In genomic region chr6:31639043-31639442, GRCh38 we compare ENCODE assay signal across 24 cellular contexts. TPM values are rescaled to one million over a fixed set of nuclear protein-coding genes. Genes with fewer than 3 reads are reported as not detected.
DNase-seq lines count a peak whose midpoint lies in the region; ATAC-seq and TF ChIP-seq lines count a peak whose summit lies in the region.
"Had no signal": no experiment of that assay in that cellular context is flagged by ENCODE, and none has a peak within 500 bp of the region (broad histone marks: within the 10 kb centered on the region; RNA-seq: fewer than 3 reads in every experiment).

No MANE protein-coding gene starts in this region.

- no peaks in the 10 kb centered on the region for H3K9me3 ChIP-seq in mesenchymal stem cell (ENCODE audit: control insufficient read depth, low read length)
- H3K9me3 ChIP-seq: heart right ventricle, testis had no signal

- peak overlapping the region; percentile 62 for H3K9ac ChIP-seq in mesenchymal stem cell (ENCODE audit: low read length)

- H3K4me2 ChIP-seq in GM23338 (no peak overlapping the region), mesenchymal stem cell (ENCODE audit: low read length, poor library complexity, severe bottlenecking) (no peak overlapping the region)
- H3K4me2 ChIP-seq: PC-9 had no signal

- no peak overlapping the region for H4K8ac ChIP-seq in mesenchymal stem cell (ENCODE audit: low read length)

- H3K4me3 Mint-ChIP-seq in GM23338 (no peak overlapping the region; the same call in 2 of the 3 replicates), Calu3 (ENCODE audit: low read depth, unreplicated experiment) (no peak overlapping the region)
- no peak overlapping the region for H3K4me3 Mint-ChIP-seq in activated CD4-positive, alpha-beta memory T cell treated with anti-CD3 and anti-CD28 coated beads for 36 hours
- H3K4me3 Mint-ChIP-seq: activated naive CD4-positive, alpha-beta T cell treated with anti-CD3 and anti-CD28 coated beads, Interleukin-2, amount 10 ng/mL, durations not matched to agents 7 days and 5 days had no signal

- H3K36me3 Mint-ChIP-seq in GM23338 (ENCODE audit: low read depth), result peaks cover 86% of the 10 kb centered on the region
- peaks cover 45% of the 10 kb centered on the region for H3K36me3 Mint-ChIP-seq in activated CD4-positive, alpha-beta memory T cell treated with anti-CD3 and anti-CD28 coated beads for 36 hours
- peaks cover 92% of the 10 kb centered on the region for H3K36me3 Mint-ChIP-seq in Calu3 (ENCODE audit: insufficient read depth, unreplicated experiment)

- H3K23ac ChIP-seq in mesenchymal stem cell (ENCODE audit: low read length in 2 of 2), result no peak overlapping the region

- WGBS in mesenchymal stem cell, result 93% methylated on average over 9 of the region's 9 CpGs

- peaks cover 23% of the 10 kb centered on the region for H3K79me1 ChIP-seq in mesenchymal stem cell (replicated peaks; ENCODE audit: low read length, poor library complexity, severe bottlenecking)

- H2BK120ac ChIP-seq in mesenchymal stem cell (ENCODE audit: low read depth, low read length), result no peak overlapping the region

- H4K91ac ChIP-seq in mesenchymal stem cell (ENCODE audit: low read length), result no peak overlapping the region

- no peak overlapping the region for H3K18ac ChIP-seq in mesenchymal stem cell (ENCODE audit: low read depth in 1 of 2, low read length in 2 of 2)

- TF ChIP-seq CTCF in 22Rv1 (IDR thresholded peaks at IDR 0.05), result no peak
- TF ChIP-seq CTCF in GM23338 (conservative IDR thresholded peaks at IDR 0.05; ENCODE audit: low read depth in 2 of 2), result no peak
- no peak for TF ChIP-seq CTCF in Calu3 (IDR thresholded peaks at IDR 0.05; ENCODE audit: unreplicated experiment)

- H3K14ac ChIP-seq in mesenchymal stem cell (ENCODE audit: low read length in 2 of 2), result no peak overlapping the region

- H3K27ac ChIP-seq in 22Rv1, result peak overlapping the region; percentile 38
- H3K27ac ChIP-seq in GM23338 (ENCODE audit: low read depth), result peak overlapping the region; percentile 80
- no peak overlapping the region for H3K27ac ChIP-seq in mesenchymal stem cell (ENCODE audit: low read length, poor library complexity, severe bottlenecking)
- H3K27ac ChIP-seq: PC-9, testis, VCaP had no signal

- H3K4me1 Mint-ChIP-seq in GM23338 (no peaks in the 10 kb centered on the region), Calu3 (ENCODE audit: low read depth, unreplicated experiment) (no peaks in the 10 kb centered on the region)
- peaks cover 5% of the 10 kb centered on the region for H3K4me1 Mint-ChIP-seq in activated CD4-positive, alpha-beta memory T cell treated with anti-CD3 and anti-CD28 coated beads for 36 hours (ENCODE audit: low read depth)
- H3K4me1 Mint-ChIP-seq: activated naive CD4-positive, alpha-beta T cell treated with anti-CD3 and anti-CD28 coated beads, Interleukin-2, amount 10 ng/mL, durations not matched to agents 7 days and 5 days had no signal

- H3K9me3 Mint-ChIP-seq in GM23338 (no peaks in the 10 kb centered on the region), Calu3 (ENCODE audit: low read depth, unreplicated experiment) (no peaks in the 10 kb centered on the region)
- no peaks in the 10 kb centered on the region for H3K9me3 Mint-ChIP-seq in activated CD4-positive, alpha-beta memory T cell treated with anti-CD3 and anti-CD28 coated beads for 36 hours
- H3K9me3 Mint-ChIP-seq: activated naive CD4-positive, alpha-beta T cell treated with anti-CD3 and anti-CD28 coated beads, Interleukin-2, amount 10 ng/mL, durations not matched to agents 7 days and 5 days had no signal

- no peak overlapping the region for H3K4me3 ChIP-seq in GM23338
- no peak overlapping the region for H3K4me3 ChIP-seq in mesenchymal stem cell (ENCODE audit: insufficient read depth in 1 of 2, low read depth in 1 of 2, low read length in 2 of 2)
- H3K4me3 ChIP-seq: heart right ventricle, PC-9, testis had no signal

- no peak overlapping the region for H2AFZ ChIP-seq in GM23338
- no peak overlapping the region for H2AFZ ChIP-seq in mesenchymal stem cell (ENCODE audit: low read depth, low read length)
- H2AFZ ChIP-seq: PC-9 had no signal

- POLR2A ChIA-PET in activated CD4-positive, alpha-beta memory T cell treated with anti-CD3 and anti-CD28 coated beads for 36 hours (lab: Charles Lee), result interaction anchor here (0.5 to 2.2 kb wide), 3 partner anchors 12 to 540 kb away, joined by 3 to 10 read pairs (median 3); no protein-coding TSS in a partner anchor

- peaks cover 25% of the 10 kb centered on the region for H4K20me1 ChIP-seq in GM23338 (replicated peaks; ENCODE audit: insufficient read depth)

- no peaks in the 10 kb centered on the region for H3K4me1 ChIP-seq in GM23338 (ENCODE audit: insufficient read depth)
- H3K4me1 ChIP-seq in mesenchymal stem cell (ENCODE audit: control insufficient read depth, insufficient read depth, low read depth, low read length), result peaks cover 3% of the 10 kb centered on the region
- H3K4me1 ChIP-seq: testis had no signal

- intact Hi-C loops in activated CD4-positive, alpha-beta memory T cell treated with anti-CD3 and anti-CD28 coated beads for 36 hours (cut with micrococcal nuclease), result no loop called here
- intact Hi-C loops in Calu3 (cut with micrococcal nuclease; ENCODE audit: unreplicated experiment), result no loop called here

- H2BK5ac ChIP-seq in mesenchymal stem cell (ENCODE audit: low read depth, low read length, poor library complexity, severe bottlenecking), result no peak overlapping the region

- no TSS peak for BruUV-seq in Calu3 (replicated peaks; lab: Mats Ljungman, UMichigan)

- H3K27me3 Mint-ChIP-seq in GM23338 (ENCODE audit: insufficient read depth, low read depth, poor library complexity), result peaks cover 6% of the 10 kb centered on the region
- no peaks in the 10 kb centered on the region for H3K27me3 Mint-ChIP-seq in activated CD4-positive, alpha-beta memory T cell treated with anti-CD3 and anti-CD28 coated beads for 36 hours
- H3K27me3 Mint-ChIP-seq in Calu3 (ENCODE audit: unreplicated experiment), result no peaks in the 10 kb centered on the region
- H3K27me3 Mint-ChIP-seq: activated naive CD4-positive, alpha-beta T cell treated with anti-CD3 and anti-CD28 coated beads, Interleukin-2, amount 10 ng/mL, durations not matched to agents 7 days and 5 days had no signal

- H3F3A ChIP-seq in GM23338 (replicated peaks; ENCODE audit: low read depth), result peaks cover 55% of the 10 kb centered on the region

- no peaks in the 10 kb centered on the region for H3K79me2 ChIP-seq in GM23338 (replicated peaks; ENCODE audit: insufficient read depth)

- H3K27me3 ChIP-seq in GM23338 (ENCODE audit: insufficient read depth) (no peaks in the 10 kb centered on the region), mesenchymal stem cell (ENCODE audit: control insufficient read depth in 1 of 2, insufficient read depth in 1 of 2, low read length in 2 of 2) (no peaks in the 10 kb centered on the region)
- H3K27me3 ChIP-seq: heart right ventricle, testis had no signal

- ATAC-seq in GM23338, result no peak

- no peak overlapping the region for H3K4ac ChIP-seq in mesenchymal stem cell (ENCODE audit: low read depth in 1 of 2, low read length in 2 of 2)

- DNase-seq in GM23338 (ENCODE audit: low spot score) (no peak), mesenchymal stem cell (no peak), NOMO-1 (lab: John Stamatoyannopoulos, UW; ENCODE audit: unreplicated experiment in 2 of 2) (no peak), NCI-H1092 (lab: John Stamatoyannopoulos, UW) (no peak), Calu3 (no peak), NCI-H146 (lab: John Stamatoyannopoulos, UW) (no peak)
- no peak for DNase-seq in activated CD4-positive, alpha-beta memory T cell treated with anti-CD3 and anti-CD28 coated beads for 36 hours
- DNase-seq: activated naive CD4-positive, alpha-beta T cell treated with anti-CD3 and anti-CD28 coated beads, Interleukin-2, amount 10 ng/mL, durations not matched to agents 7 days and 5 days; effector CD4-positive, alpha-beta T cell; heart right ventricle; NCI-H2081 treated with DMSO at 0.1 percent for 48 hours; NCI-H69; PC-9; retina; testis had no signal

- H3K9me2 ChIP-seq in GM23338 (ENCODE audit: insufficient read depth), result no peaks in the 10 kb centered on the region

- H3K36me3 ChIP-seq in GM23338 (ENCODE audit: insufficient read depth), result peaks cover 54% of the 10 kb centered on the region
- H3K36me3 ChIP-seq in mesenchymal stem cell (ENCODE audit: control insufficient read depth in 1 of 2, insufficient read depth in 2 of 2, low read depth in 1 of 2, low read length in 2 of 2), result peaks cover 87 to 94% of the 10 kb centered on the region in 2 experiments

- no peak overlapping the region for H2BK15ac ChIP-seq in mesenchymal stem cell (ENCODE audit: low read depth, poor library complexity, severe bottlenecking)

- CTCF ChIA-PET in activated CD4-positive, alpha-beta memory T cell treated with anti-CD3 and anti-CD28 coated beads for 36 hours (lab: Charles Lee), result interaction anchor here (1.4 to 1.8 kb wide), 2 partner anchors 12 to 97 kb away, joined by 4 to 6 read pairs; partner anchors contain the start of gene DDX39B
- CTCF ChIA-PET in Calu3 (lab: Charles Lee), result interaction anchor here (0.6 to 1.4 kb wide), 6 partner anchors 13 to 725 kb away, joined by 3 to 6 read pairs (median 4); partner anchors contain the start of genes C6orf47, NEU1 and VARS2

- H3K27ac Mint-ChIP-seq in GM23338 (no peak overlapping the region), Calu3 (ENCODE audit: unreplicated experiment) (no peak overlapping the region)
- peak overlapping the region; percentile 47 for H3K27ac Mint-ChIP-seq in activated CD4-positive, alpha-beta memory T cell treated with anti-CD3 and anti-CD28 coated beads for 36 hours

- no peak overlapping the region for H2BK12ac ChIP-seq in mesenchymal stem cell (ENCODE audit: low read length in 2 of 2)

- H2AK5ac ChIP-seq in mesenchymal stem cell (ENCODE audit: low read length, severe bottlenecking), result no peak overlapping the region

RNA-seq across cellular contexts. Expression of gene BAG6, which starts 13.4 kb away (rescaled TPM):
- total RNA-seq in GM23338 (2014; rRNA removed; shearing (Covaris generic)), result 289 and 292 TPM in 2 replicates
- polyA plus RNA-seq in GM23338 (2016; fragmentation: Nextera tagmentation; extraction: Ambion mirVana), result 169 and 183 TPM in 2 replicates
- 100 to 1,000 TPM; 351 to 354 TPM for total RNA-seq in activated CD4-positive, alpha-beta memory T cell treated with anti-CD3 and anti-CD28 coated beads for 36 hours
- 152 TPM for polyA plus RNA-seq in mesenchymal stem cell (2013, experiment 1 of 2)
- polyA plus RNA-seq in mesenchymal stem cell (2013, experiment 2 of 2), result 150 TPM
- 617 and 663 TPM in 2 replicates for total RNA-seq in Calu3 (2022)

RNA-seq across cellular contexts. Expression of gene APOM, which starts 16.7 kb away (rescaled TPM):
- 1.2 and 4.2 TPM in 2 replicates for total RNA-seq in GM23338 (2014; rRNA removed; shearing (Covaris generic))
- 10.0 and 10.7 TPM in 2 replicates for polyA plus RNA-seq in GM23338 (2016; fragmentation: Nextera tagmentation; extraction: Ambion mirVana)
- total RNA-seq in activated CD4-positive, alpha-beta memory T cell treated with anti-CD3 and anti-CD28 coated beads for 36 hours, result 1 to 10 TPM; 2.9 to 3.1 TPM
- polyA plus RNA-seq in mesenchymal stem cell (2013, experiment 1 of 2), result 2.3 TPM
- polyA plus RNA-seq in mesenchymal stem cell (2013, experiment 2 of 2), result 2.2 TPM
- 2.6 and 3.6 TPM in 2 replicates for total RNA-seq in Calu3 (2022)

RNA-seq across cellular contexts. Expression of gene PRRC2A, which starts 18.5 kb away (rescaled TPM):
- 223 and 273 TPM in 2 replicates for total RNA-seq in GM23338 (2014; rRNA removed; shearing (Covaris generic))
- 213 and 238 TPM in 2 replicates for polyA plus RNA-seq in GM23338 (2016; fragmentation: Nextera tagmentation; extraction: Ambion mirVana)
- total RNA-seq in activated CD4-positive, alpha-beta memory T cell treated with anti-CD3 and anti-CD28 coated beads for 36 hours, result 100 to 1,000 TPM; 246 to 257 TPM
- polyA plus RNA-seq in mesenchymal stem cell (2013, experiment 1 of 2), result 85.3 TPM
- polyA plus RNA-seq in mesenchymal stem cell (2013, experiment 2 of 2), result 79.7 TPM
- 473 and 509 TPM in 2 replicates for total RNA-seq in Calu3 (2022)

RNA-seq across cellular contexts. Expression of gene C6orf47, which starts 21.5 kb away (rescaled TPM):
- 12.8 and 15.0 TPM in 2 replicates for total RNA-seq in GM23338 (2014; rRNA removed; shearing (Covaris generic))
- polyA plus RNA-seq in GM23338 (2016; fragmentation: Nextera tagmentation; extraction: Ambion mirVana), result 9.4 TPM in 2 replicates
- 10 to 100 TPM; 15.8 to 16.9 TPM for total RNA-seq in activated CD4-positive, alpha-beta memory T cell treated with anti-CD3 and anti-CD28 coated beads for 36 hours
- 11.3 TPM for polyA plus RNA-seq in mesenchymal stem cell (2013, experiment 1 of 2)
- polyA plus RNA-seq in mesenchymal stem cell (2013, experiment 2 of 2), result 11.4 TPM
- total RNA-seq in Calu3 (2022), result 40.3 and 42.9 TPM in 2 replicates

RNA-seq across cellular contexts. Expression of gene AIF1, which starts 24.0 kb away (rescaled TPM):
- 6.2 and 13.3 TPM in 2 replicates for total RNA-seq in GM23338 (2014; rRNA removed; shearing (Covaris generic))
- 33.7 and 36.2 TPM in 2 replicates for polyA plus RNA-seq in GM23338 (2016; fragmentation: Nextera tagmentation; extraction: Ambion mirVana)
- total RNA-seq in activated CD4-positive, alpha-beta memory T cell treated with anti-CD3 and anti-CD28 coated beads for 36 hours, result 10 to 100 TPM; 26.1 to 29.0 TPM
- not detected for polyA plus RNA-seq in mesenchymal stem cell (2013, experiment 1 of 2)
- not detected for polyA plus RNA-seq in mesenchymal stem cell (2013, experiment 2 of 2)
- not detected in 2 replicates for total RNA-seq in Calu3 (2022)
- total RNA-seq: bronchial epithelial cell, fibroblast of lung, H4, HT-29, lung microvascular endothelial cell, MCF 10A, PC-9 had no signal
- polyA plus RNA-seq: fibroblast of lung, neural cell had no signal
